27 cellular contexts compared by ENCODE assay signal in the genomic region with DNA sequence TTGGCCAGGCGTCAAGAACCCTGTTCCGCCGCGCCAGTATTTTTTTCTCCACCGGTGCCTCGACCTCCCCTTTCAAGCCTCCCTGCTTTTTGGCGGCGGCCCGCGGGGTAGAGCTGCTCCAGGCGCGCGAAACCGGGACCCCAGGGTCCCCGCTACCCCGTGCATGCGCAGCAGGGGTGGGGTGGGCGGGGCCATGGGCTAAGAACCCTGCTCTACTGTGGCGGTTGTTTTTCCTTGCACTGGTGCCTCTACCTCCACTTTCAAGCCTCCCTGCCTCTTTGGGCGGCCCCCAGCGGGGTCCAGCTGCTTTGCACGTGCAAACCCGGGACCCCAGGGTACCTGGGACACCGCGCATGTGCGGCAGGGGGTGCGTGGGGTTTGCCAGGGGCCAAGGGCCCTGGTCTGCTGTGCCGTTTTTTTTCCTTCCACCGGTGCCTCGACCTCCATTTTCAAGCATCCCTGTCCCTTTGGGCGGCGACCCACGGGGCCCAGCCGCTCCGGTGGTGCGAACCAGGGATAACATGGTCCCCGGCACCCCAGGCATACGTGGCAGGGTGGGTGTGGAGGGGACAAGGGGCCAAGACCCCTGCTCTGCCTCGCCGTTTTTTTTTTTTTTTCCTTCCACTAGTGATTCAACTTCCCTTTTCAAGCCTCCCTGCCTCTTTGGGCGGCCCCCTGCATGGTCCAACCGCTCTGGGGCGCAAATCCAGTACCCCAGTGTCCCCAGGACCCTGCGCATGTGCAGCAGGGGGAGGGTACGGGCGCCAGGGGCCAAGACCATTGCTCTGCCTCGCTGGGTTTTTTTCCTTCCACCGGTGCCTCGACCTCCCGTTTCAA.
"Had no signal": no experiment of that assay in that cellular context is flagged by ENCODE, and none has a peak within 500 bp of the region (broad histone marks: within the 10 kb centered on the region; RNA-seq: fewer than 3 reads in every experiment).

No MANE protein-coding gene starts in this region.

- H3K27ac Mint-ChIP-seq: activated naive CD4-positive, alpha-beta T cell treated with anti-CD3 and anti-CD28 coated beads for 36 hours; activated naive CD8-positive, alpha-beta T cell treated with anti-CD3 and anti-CD28 coated beads, Interleukin-2, amount 10 ng/mL, durations not matched to agents 7 days and 5 days; mesothelial cell of epicardium; nephron; stimulated activated naive CD8-positive, alpha-beta T cell treated with anti-CD3 and anti-CD28 coated beads, Interleukin-15, Interleukin-2, amounts not matched to agents 100 ng/mL and 50 ng/mL, for 24 hours had no signal

- DNase-seq: activated CD4-positive, alpha-beta T cell treated with anti-CD3 and anti-CD28 coated beads for 4 hours; activated CD4-positive, alpha-beta T cell treated with anti-CD3 and anti-CD28 coated beads, Interleukin-2, amount 50 U/mL, for 48 hours; activated CD4-positive, CD25-positive, alpha-beta regulatory T cell; activated CD8-positive, alpha-beta memory T cell treated with anti-CD3 and anti-CD28 coated beads, Interleukin-2, amount 50 U/mL, for 48 hours; activated naive CD4-positive, alpha-beta T cell treated with anti-CD3 and anti-CD28 coated beads for 36 hours; activated naive CD8-positive, alpha-beta T cell treated with anti-CD3 and anti-CD28 coated beads, Interleukin-2, amount 10 ng/mL, durations not matched to agents 7 days and 5 days; activated T-cell treated with anti-CD3 and anti-CD28 coated beads, Interleukin-2, amount 50 U/mL, for 4 hours; amniotic stem cell; dorsolateral prefrontal cortex; glutamatergic neuron; hippocampal formation; left ventricle myocardium superior; mammary epithelial cell; pancreas; psoas muscle; stimulated activated CD4-positive, alpha-beta T cell treated with anti-CD3 and anti-CD28 coated beads, Interleukin-4, amount 100 ng/mL, for 24 hours; substantia nigra; T1000; thyroid gland; upper lobe of right lung had no signal

- H3K9me3 ChIP-seq: pancreas, psoas muscle, thyroid gland, upper lobe of right lung had no signal

- H3K27me3 Mint-ChIP-seq: activated naive CD8-positive, alpha-beta T cell treated with anti-CD3 and anti-CD28 coated beads, Interleukin-2, amount 10 ng/mL, durations not matched to agents 7 days and 5 days; central memory CD8-positive, alpha-beta T cell; stimulated activated naive CD8-positive, alpha-beta T cell treated with anti-CD3 and anti-CD28 coated beads, Interleukin-15, Interleukin-2, amounts not matched to agents 100 ng/mL and 50 ng/mL, for 24 hours had no signal

- H3K36me3 ChIP-seq: breast epithelium, esophagus muscularis mucosa, pancreas, right atrium auricular region, thyroid gland, upper lobe of right lung had no signal

- H3K9me3 Mint-ChIP-seq: activated naive CD8-positive, alpha-beta T cell treated with anti-CD3 and anti-CD28 coated beads, Interleukin-2, amount 10 ng/mL, durations not matched to agents 7 days and 5 days; activated T-cell treated with anti-CD3 and anti-CD28 coated beads, Interleukin-2, amount 50 U/mL, for 4 hours; central memory CD8-positive, alpha-beta T cell; mesothelial cell of epicardium; stimulated activated naive CD8-positive, alpha-beta T cell treated with anti-CD3 and anti-CD28 coated beads, Interleukin-15, Interleukin-2, amounts not matched to agents 100 ng/mL and 50 ng/mL, for 24 hours had no signal

- H3K27ac ChIP-seq: breast epithelium, dorsolateral prefrontal cortex, esophagus muscularis mucosa, pancreas, psoas muscle, right atrium auricular region, thyroid gland, upper lobe of right lung had no signal

- H3K4me1 Mint-ChIP-seq: activated naive CD8-positive, alpha-beta T cell treated with anti-CD3 and anti-CD28 coated beads, Interleukin-2, amount 10 ng/mL, durations not matched to agents 7 days and 5 days; central memory CD8-positive, alpha-beta T cell; mesothelial cell of epicardium; nephron had no signal

- ATAC-seq: activated T-cell treated with anti-CD3 and anti-CD28 coated beads, Interleukin-2, amount 50 U/mL, for 4 hours; left ventricle myocardium superior; pancreas; psoas muscle; upper lobe of right lung had no signal

- H3K36me3 Mint-ChIP-seq: activated naive CD8-positive, alpha-beta T cell treated with anti-CD3 and anti-CD28 coated beads, Interleukin-2, amount 10 ng/mL, durations not matched to agents 7 days and 5 days; mesothelial cell of epicardium had no signal

- H3K4me3 Mint-ChIP-seq: activated naive CD4-positive, alpha-beta T cell treated with anti-CD3 and anti-CD28 coated beads for 36 hours; activated naive CD8-positive, alpha-beta T cell treated with anti-CD3 and anti-CD28 coated beads, Interleukin-2, amount 10 ng/mL, durations not matched to agents 7 days and 5 days; activated T-cell treated with anti-CD3 and anti-CD28 coated beads, Interleukin-2, amount 50 U/mL, for 4 hours; central memory CD8-positive, alpha-beta T cell; mesothelial cell of epicardium; nephron; stimulated activated naive CD8-positive, alpha-beta T cell treated with anti-CD3 and anti-CD28 coated beads, Interleukin-15, Interleukin-2, amounts not matched to agents 100 ng/mL and 50 ng/mL, for 24 hours had no signal

- H3K4me1 ChIP-seq: breast epithelium, esophagus muscularis mucosa, pancreas, psoas muscle, right atrium auricular region, thyroid gland, upper lobe of right lung had no signal

- H3K27me3 ChIP-seq: pancreas, right atrium auricular region, thyroid gland had no signal

- H3K4me3 ChIP-seq: breast epithelium, dorsolateral prefrontal cortex, esophagus muscularis mucosa, pancreas, psoas muscle, right atrium auricular region, thyroid gland, upper lobe of right lung had no signal
